Comparison of ENCODE assay signal across 8 cellular contexts in genomic region chr15:56918907-56919707, GRCh38. TPM values are rescaled to one million over a fixed set of nuclear protein-coding genes. Genes with fewer than 3 reads are reported as not detected.
DNase-seq lines count a peak whose midpoint lies in the region; ATAC-seq, FAIRE-seq and TF ChIP-seq lines count a peak whose summit lies in the region.

No MANE protein-coding gene starts in this region.

- peak; percentile 18 for ATAC-seq in GM21367 (IDR thresholded peaks at IDR 0.05; ENCODE audit: unreplicated experiment)
- ATAC-seq in GM12878: peak; percentile 52

- H3K4me1 ChIP-seq in HUES6 (ENCODE audit: control insufficient read depth, insufficient read depth, low read length) (peaks cover 17% of the 10 kb centered on the region), GM12878 (ENCODE audit: control insufficient read depth, insufficient read depth, low read length) (no peaks in the 10 kb centered on the region; the same call in 1 of the 2 replicates), skeletal muscle satellite cell (ENCODE audit: control insufficient read depth, insufficient read depth, low read length) (peaks cover 23% of the 10 kb centered on the region)

- H4K20me1 ChIP-seq in GM12878 (ENCODE audit: control insufficient read depth, insufficient read depth): no peaks in the 10 kb centered on the region

- H3K27me3 ChIP-seq in HUES6 (ENCODE audit: control insufficient read depth, insufficient read depth, low read length): no peaks in the 10 kb centered on the region; the same call in 1 of the 2 replicates
- H3K27me3 ChIP-seq in GM12878 (replicated peaks in 1 of 2; ENCODE audit: control insufficient read depth in 2 of 2, insufficient read depth in 2 of 2, low read length in 1 of 2): no peaks in the 10 kb centered on the region
- no peaks in the 10 kb centered on the region for H3K27me3 ChIP-seq in skeletal muscle satellite cell (ENCODE audit: control insufficient read depth, insufficient read depth, low read length)

- H3K4me3 ChIP-seq in HUES6 (ENCODE audit: low read depth, low read length): peak overlapping the region; percentile 78
- H3K4me3 ChIP-seq in GM12878: peak overlapping the region; percentile 86
- peak overlapping the region; percentile 83 for H3K4me3 ChIP-seq in iPS-11a (ENCODE audit: low read depth, low read length)
- H3K4me3 ChIP-seq in skeletal muscle satellite cell (ENCODE audit: low read length): peak overlapping the region; percentile 95

- no peak for TF ChIP-seq EP300 in GM12878 (IDR thresholded peaks at IDR 0.05; ENCODE audit: borderline replicate concordance in 1 of 2, control insufficient read depth in 1 of 2, low read depth in 2 of 2, low read length in 2 of 2)

- peak overlapping the region; percentile 86 for H2AFZ ChIP-seq in GM12878 (ENCODE audit: control insufficient read depth, low read depth, low read length)

- H3K4me2 ChIP-seq in GM12878 (ENCODE audit: control insufficient read depth, insufficient read depth) (peak overlapping the region; percentile 17; the same call in 1 of the 2 replicates), skeletal muscle satellite cell (ENCODE audit: low read length) (peak overlapping the region; percentile 99)

- TF ChIP-seq CTCF in GM12878 (IDR thresholded peaks at IDR 0.05 in 2 of 3, conservative IDR thresholded peaks at IDR 0.05 in 1 of 3; ENCODE audit: control insufficient read depth in 2 of 3, extremely low read depth in 1 of 3, insufficient read depth in 1 of 3, low read depth in 3 of 3, low read length in 3 of 3): no peak

- FAIRE-seq in GM12878 (lab: Jason Lieb, UNC): no peak

- under 1% methylated on average over 77 of the region's 114 CpGs for WGBS in GM12878 (ENCODE audit: insufficient coverage, insufficient replicate concordance, low lambda C conversion rate, missing lambda C conversion rate)

- POLR2A ChIA-PET in GM12878 (lab: Charles Lee): interaction anchor here (1.3 kb wide), 1 partner anchor 11 kb away, joined by 4 read pairs; no protein-coding TSS in a partner anchor

- H3K79me2 ChIP-seq in GM12878 (ENCODE audit: control insufficient read depth, insufficient read depth, low read length): peaks cover 50% of the 10 kb centered on the region

- in situ Hi-C loops in GM12878 (cut with MboI): loop anchor here (10.0 kb wide), 1 partner anchor 386 kb away; no protein-coding TSS in a partner anchor

- SMC1A ChIA-PET in GM12878 (lab: Charles Lee; ENCODE audit: uncharacterized antibody, unreplicated experiment): interaction anchor here (0.8 to 1.9 kb wide), 9 partner anchors 31 to 229 kb away, joined by 3 to 8 read pairs (median 3); no protein-coding TSS in a partner anchor

- H3K9me3 ChIP-seq in HUES6 (ENCODE audit: control insufficient read depth, insufficient read depth, low read depth, low read length): no peaks in the 10 kb centered on the region
- no peaks in the 10 kb centered on the region; the same call in 2 of the 3 replicates for H3K9me3 ChIP-seq in GM12878 (replicated peaks; ENCODE audit: control insufficient read depth, insufficient read depth, low read length)
- H3K9me3 ChIP-seq in skeletal muscle satellite cell (replicated peaks; ENCODE audit: low read length): no peaks in the 10 kb centered on the region

- H3K27ac ChIP-seq in HUES6 (ENCODE audit: low read depth, low read length) (peak overlapping the region; percentile 97), GM12878 (ENCODE audit: control insufficient read depth, insufficient read depth) (peak overlapping the region; percentile 69)

- peak; percentile 81 for DNase-seq in D341Med (ENCODE audit: low spot score)
- peak; percentile 36 for DNase-seq in T1000 (lab: John Stamatoyannopoulos, UW)
- no peak for DNase-seq in GM12878 (ENCODE audit: low read depth, low spot score)
- no peak for DNase-seq in NCI-H128 (lab: John Stamatoyannopoulos, UW; ENCODE audit: unreplicated experiment)

- intact Hi-C loops in GM12878 (cut with micrococcal nuclease; ENCODE audit: unreplicated experiment): loop anchor here (1.0 to 10.0 kb wide), 4 partner anchors 32 to 383 kb away; no protein-coding TSS in a partner anchor

- CTCF ChIA-PET in GM12878 (lab: Yijun Ruan, JAX): interaction anchor here (0.6 to 3.3 kb wide), 14 partner anchors 12 to 609 kb away, joined by 3 to 14 read pairs (median 4); no protein-coding TSS in a partner anchor

- no peak for TF ChIP-seq RAD21 in GM12878 (IDR thresholded peaks at IDR 0.05; ENCODE audit: insufficient read depth, low read depth, low read length)

- no TSS peak for BruUV-seq in GM12878 (replicated peaks; lab: Mats Ljungman, UMichigan)

- TF ChIP-seq POLR2A in GM12878 (IDR thresholded peaks at IDR 0.05; ENCODE audit: low read depth, low read length): peak; percentile 76

- peaks cover 23% of the 10 kb centered on the region for H3K36me3 ChIP-seq in HUES6 (ENCODE audit: control insufficient read depth, insufficient read depth, low read length)
- H3K36me3 ChIP-seq in GM12878 (ENCODE audit: control insufficient read depth in 2 of 2, insufficient read depth in 2 of 2, low read length in 1 of 2): no peaks in the 10 kb centered on the region; a peak in 1 of 4 replicates
- peaks cover 17% of the 10 kb centered on the region for H3K36me3 ChIP-seq in skeletal muscle satellite cell (ENCODE audit: insufficient read depth, low read length)

- H3K9ac ChIP-seq in HUES6 (ENCODE audit: low read length) (peak overlapping the region; percentile 99), GM12878 (ENCODE audit: control insufficient read depth, insufficient read depth, low read length) (peak overlapping the region; percentile 92), skeletal muscle satellite cell (ENCODE audit: low read depth, low read length) (peak overlapping the region; percentile 98)

- RAD21 ChIA-PET in GM12878 (lab: Charles Lee; ENCODE audit: unreplicated experiment): interaction anchor here (0.7 to 1.9 kb wide), 11 partner anchors 8 to 294 kb away, joined by 3 to 7 read pairs (median 5); no protein-coding TSS in a partner anchor

TF ChIP-seq in GM12878, 131 proteins besides CTCF, POLR2A, EP300 and RAD21 (continues in another document):
- no peak for TF ChIP-seq TCF7 (IDR thresholded peaks at IDR 0.05; ENCODE audit: borderline replicate concordance)
- TF ChIP-seq MYC (IDR thresholded peaks at IDR 0.05; ENCODE audit: insufficient read depth, insufficient read length, insufficient replicate concordance, low read length, severe bottlenecking): no peak
- TF ChIP-seq POLR2AphosphoS5 (IDR thresholded peaks at IDR 0.05; ENCODE audit: low read length): peak; percentile 64
- TF ChIP-seq ZBED1 (IDR thresholded peaks at IDR 0.05; ENCODE audit: borderline replicate concordance): no peak
- 0 out of 2 replicates have a peak, but pooled peaks have one; percentile 72 for TF ChIP-seq LARP7 (IDR thresholded peaks at IDR 0.05)
- TF ChIP-seq SIN3A (IDR thresholded peaks at IDR 0.05; ENCODE audit: low read depth, low read length): peak; percentile 46; the same call in 1 of the 2 replicates
- no peak for TF ChIP-seq ZNF622 (IDR thresholded peaks at IDR 0.05)
- TF ChIP-seq SMAD5 (IDR thresholded peaks at IDR 0.05; ENCODE audit: low read depth): no peak; the same call in 1 of the 2 replicates
- no peak for TF ChIP-seq CBX3 (IDR thresholded peaks at IDR 0.05; ENCODE audit: borderline replicate concordance, low read depth)
- no peak for TF ChIP-seq MEF2A (IDR thresholded peaks at IDR 0.05; ENCODE audit: insufficient read depth, low read depth, low read length)
- no peak for TF ChIP-seq IRF4 (IDR thresholded peaks at IDR 0.05; ENCODE audit: low read depth, low read length)
- TF ChIP-seq PAX8 (IDR thresholded peaks at IDR 0.05): no peak
- TF ChIP-seq ATF3 (IDR thresholded peaks at IDR 0.05; ENCODE audit: borderline replicate concordance, extremely low read depth, low read depth, low read length): no peak
- TF ChIP-seq ZNF24 (IDR thresholded peaks at IDR 0.05): 0 out of 2 replicates have a peak, but pooled peaks have one; percentile 14
- no peak for TF ChIP-seq ATF2 (IDR thresholded peaks at IDR 0.05; ENCODE audit: low read length)

RNA-seq across cellular contexts. Expression of gene TCF12, which starts 0.7 kb away (rescaled TPM):
- total RNA-seq in GM12878 (2013; cell fraction: nucleolus; rRNA removed): 192 and 220 TPM in 2 replicates
- total RNA-seq in GM12878 (2014; rRNA removed) (70.9 and 72.5 TPM in 2 replicates), GM12878 (2014; rRNA removed; fragmentation: Illumina TruSeq; extraction: Trizol) (47.1 and 51.2 TPM in 2 replicates), GM12878 (2021) (66.5 and 68.1 TPM in 2 replicates)
- polyA plus RNA-seq in GM12878 (2011; ENCODE audit: low read depth): 8.0 TPM
- polyA plus RNA-seq in GM12878 (2011; rRNA removed) (43.4 and 69.3 TPM in 2 replicates), GM12878 (2014; fragmentation: Illumina TruSeq; extraction: Trizol) (55.7 and 72.5 TPM in 2 replicates), GM12878 (2014; fragmentation: Nextera tagmentation; extraction: Ambion mirVana) (1 to 10 TPM; 8.2 to 9.0 TPM), GM12878 (2014; rRNA removed) (36.4 and 43.1 TPM in 2 replicates), GM12878 (2016; fragmentation: Nextera tagmentation; extraction: Ambion mirVana) (10 to 100 TPM; 48.9 to 50.1 TPM)
- 52.1 and 60.9 TPM in 2 replicates for polyA plus RNA-seq in GM12878 (2011; cell fraction: cytosol; rRNA removed)
- polyA plus RNA-seq in GM12878 (2011; cell fraction: nucleus; rRNA removed): 62.3 and 64.0 TPM in 2 replicates
- 13.1 and 20.3 TPM in 2 replicates for polyA plus RNA-seq in GM12878 (2012)
- 75.6 and 114 TPM in 2 replicates for polyA minus RNA-seq in GM12878 (2011; rRNA and poly(A)+ RNA removed)
- polyA minus RNA-seq in GM12878 (2011; cell fraction: cytosol; rRNA and poly(A)+ RNA removed): 19.0 and 31.8 TPM in 2 replicates
- polyA minus RNA-seq in GM12878 (2011; cell fraction: nucleus; rRNA and poly(A)+ RNA removed): 55.2 and 99.8 TPM in 2 replicates
- 31.5 and 40.8 TPM in 2 replicates for total RNA-seq in skeletal muscle satellite cell (2012; rRNA removed)

Comparison
In these comparisons a context has a peak if more than half of its experiments do, and no peak if none do; other contexts are left out.
1. DNase-seq: peak in D341Med (single experiment) and T1000 (single experiment); none in GM12878 (single experiment) and NCI-H128 (single experiment).
2. Peak in every context shown above with its lines, with median percentiles within 50 percentile points of each other: H3K4me3 ChIP-seq and H3K9ac ChIP-seq.